Comparison of ENCODE assay signal across 22 cellular contexts in genomic region chr16:72621651-72622050, GRCh38.
"Had no signal": no experiment of that assay in that cellular context is flagged by ENCODE, and none has a peak within 500 bp of the region (broad histone marks: within the 10 kb centered on the region; RNA-seq: fewer than 3 reads in every experiment).

No MANE protein-coding gene starts in this region.

- H3K27me3 ChIP-seq: body of pancreas, right atrium auricular region, stomach had no signal

- H3K27ac ChIP-seq: body of pancreas, left ventricle myocardium inferior, prostate gland, right atrium auricular region, skin epidermis, stomach had no signal

- H3K4me1 ChIP-seq: body of pancreas, left ventricle myocardium inferior, prostate gland, right atrium auricular region, stomach had no signal

- H3K36me3 ChIP-seq: left ventricle myocardium inferior, prostate gland, right atrium auricular region, stomach had no signal

- ATAC-seq: activated CD8-positive, alpha-beta T cell treated with anti-CD3 and anti-CD28 coated beads for 36 hours; activated T-helper 17 cell treated with anti-CD3 and anti-CD28 coated beads, Interleukin-2, amount 50 U/mL, for 72 hours; body of pancreas; stimulated activated effector memory CD8-positive, alpha-beta T cell treated with anti-CD3 and anti-CD28 coated beads, Interleukin-12 subunit alpha, Interleukin-12 subunit beta, amount 100 ng/mL, for 72 hours had no signal

- H3K9me3 ChIP-seq: body of pancreas, prostate gland, right atrium auricular region, stomach had no signal

- H3K4me3 ChIP-seq: body of pancreas, left ventricle myocardium inferior, prostate gland, right atrium auricular region, skin epidermis, stomach had no signal

- DNase-seq: activated CD4-positive, alpha-beta T cell treated with anti-CD3 and anti-CD28 coated beads, Interleukin-2, amount 10 ng/mL, durations not matched to agents 24 days and 14 days; activated CD8-positive, alpha-beta T cell treated with anti-CD3 and anti-CD28 coated beads for 36 hours; activated naive CD4-positive, alpha-beta T cell; activated naive CD8-positive, alpha-beta T cell treated with anti-CD3 and anti-CD28 coated beads for 36 hours; activated T-cell treated with anti-CD3 and anti-CD28 coated beads, Interleukin-2, amount 50 U/mL, for 1 hour; amygdala; body of pancreas; caudate nucleus; endodermal cell; foreskin melanocyte; kidney; left ventricle myocardium inferior; mammary epithelial cell; stimulated activated CD4-positive, alpha-beta T cell treated with anti-CD3 and anti-CD28 coated beads, Interleukin-15, amount 100 ng/mL, for 24 hours; stimulated activated CD4-positive, alpha-beta T cell treated with anti-CD3 and anti-CD28 coated beads, Interleukin-4, amount 100 ng/mL, for 1 hour; stomach; T1000 had no signal
